ENCODE assay signal across 1 cellular context in genomic region chr5:150498971-150499370, GRCh38.
TF ChIP-seq lines count a peak whose summit lies in the region.

No MANE protein-coding gene starts in this region.

TF ChIP-seq in IMR-90, 13 proteins besides CTCF, POLR2A, EP300 and RAD21:
- no peak for TF ChIP-seq RCOR1 (IDR thresholded peaks at IDR 0.05; ENCODE audit: insufficient replicate concordance, low read length)
- TF ChIP-seq BHLHE40 (IDR thresholded peaks at IDR 0.05; ENCODE audit: low read depth, low read length) = no peak
- TF ChIP-seq MAZ (IDR thresholded peaks at IDR 0.05; ENCODE audit: borderline replicate concordance, low read depth, low read length) = no peak
- TF ChIP-seq ELK1 (IDR thresholded peaks at IDR 0.05; ENCODE audit: borderline replicate concordance, low read depth, low read length) = no peak
- TF ChIP-seq SMC3 (IDR thresholded peaks at IDR 0.05; ENCODE audit: low read depth, low read length) = no peak
- TF ChIP-seq NFE2L2 (IDR thresholded peaks at IDR 0.05; ENCODE audit: low read depth, low read length) = no peak
- no peak for TF ChIP-seq MXI1 (IDR thresholded peaks at IDR 0.05; ENCODE audit: borderline replicate concordance, low read depth, low read length)
- TF ChIP-seq CEBPB (IDR thresholded peaks at IDR 0.05; ENCODE audit: low read depth, low read length) = no peak
- TF ChIP-seq USF2 (IDR thresholded peaks at IDR 0.05; ENCODE audit: low read depth, low read length) = no peak
- no peak for TF ChIP-seq MAFK (IDR thresholded peaks at IDR 0.05; ENCODE audit: low read depth, low read length)
- TF ChIP-seq CHD1 (IDR thresholded peaks at IDR 0.05; ENCODE audit: low read depth, low read length) = no peak
- no peak for TF ChIP-seq FOS (IDR thresholded peaks at IDR 0.05; ENCODE audit: low read depth, low read length)
- TF ChIP-seq RFX5 (IDR thresholded peaks at IDR 0.05; ENCODE audit: low read depth, low read length) = no peak
